Comparison of ENCODE assay signal across 9 cellular contexts in genomic region chr22:20601308-20601707, GRCh38.
"Had no signal": no experiment of that assay in that cellular context is flagged by ENCODE, and none has a peak within 500 bp of the region (broad histone marks: within the 10 kb centered on the region; RNA-seq: fewer than 3 reads in every experiment).

No MANE protein-coding gene starts in this region.

- H2AFZ ChIP-seq: GM23338 had no signal

- H3K4me1 Mint-ChIP-seq: IgD-negative memory B cell had no signal

- H3K27ac Mint-ChIP-seq: GM23338, HFFc6, IgD-negative memory B cell had no signal

- H3K36me3 Mint-ChIP-seq: IgD-negative memory B cell had no signal

- H3K4me3 Mint-ChIP-seq: GM23338, H9, HFFc6, IgD-negative memory B cell had no signal

- H3K4me3 ChIP-seq: GM23338 had no signal

- H3K4me2 ChIP-seq: GM23338 had no signal

- DNase-seq: H9, HCEC 1CT, HFFc6, KG1 had no signal

- FAIRE-seq: H1, H54, HTR-8/SVneo had no signal

- H3K9me3 Mint-ChIP-seq: GM23338, H9, HFFc6, IgD-negative memory B cell had no signal

- ATAC-seq: GM23338 had no signal
